ENCODE assay signal across 20 cellular contexts in genomic region chr7:121048195-121048594, GRCh38. TPM values are rescaled to one million over a fixed set of nuclear protein-coding genes. Genes with fewer than 3 reads are reported as not detected.
"Had no signal": no experiment of that assay in that cellular context is flagged by ENCODE, and none has a peak within 500 bp of the region (broad histone marks: within the 10 kb centered on the region; RNA-seq: fewer than 3 reads in every experiment).

No MANE protein-coding gene starts in this region.

- H3K27me3 ChIP-seq: colonic mucosa, heart left ventricle, right atrium auricular region, sigmoid colon, suprapubic skin, thyroid gland, upper lobe of right lung, vagina had no signal

- H3K4me1 Mint-ChIP-seq: naive thymus-derived CD8-positive, alpha-beta T cell had no signal

- H3K36me3 ChIP-seq: colonic mucosa, sigmoid colon, suprapubic skin, thyroid gland, upper lobe of right lung, vagina had no signal

- H3K9me3 ChIP-seq: colonic mucosa, heart left ventricle, mucosa of descending colon, right atrium auricular region, sigmoid colon, suprapubic skin, thyroid gland, upper lobe of right lung, vagina had no signal

- H3K36me3 Mint-ChIP-seq: naive thymus-derived CD8-positive, alpha-beta T cell had no signal

- H3K4me1 ChIP-seq: colonic mucosa, suprapubic skin, thyroid gland, upper lobe of right lung, vagina had no signal

- H3K4me3 ChIP-seq: colonic mucosa, heart left ventricle, mucosa of descending colon, right atrium auricular region, sigmoid colon, suprapubic skin, thyroid gland, upper lobe of right lung, vagina had no signal

- H3K27ac ChIP-seq: colonic mucosa, right atrium auricular region, suprapubic skin, thyroid gland, upper lobe of right lung, vagina had no signal

- DNase-seq: colonic mucosa; dermis blood vessel endothelial cell; foreskin melanocyte; heart left ventricle; hippocampal formation; kidney glomerular epithelial cell; mammary epithelial cell; mucosa of descending colon; naive thymus-derived CD8-positive, alpha-beta T cell; sigmoid colon; small intestine; stimulated activated CD4-positive, alpha-beta T cell treated with anti-CD3 and anti-CD28 coated beads, Interleukin-12 subunit alpha, Interleukin-12 subunit beta, amount 100 ng/mL, for 4 hours; stimulated activated CD4-positive, alpha-beta T cell treated with anti-CD3 and anti-CD28 coated beads, Interleukin-2, amount 100 ng/mL, for 48 hours; stimulated activated naive CD8-positive, alpha-beta T cell treated with anti-CD3 and anti-CD28 coated beads, Interleukin-15, Interleukin-2, amounts not matched to agents 100 U/mL and 50 U/mL, for 24 hours; thyroid gland; upper lobe of right lung had no signal

- H3K4me3 Mint-ChIP-seq: naive thymus-derived CD8-positive, alpha-beta T cell; neural crest cell had no signal

- ATAC-seq: heart left ventricle; mucosa of descending colon; naive thymus-derived CD8-positive, alpha-beta T cell; stimulated activated naive CD8-positive, alpha-beta T cell treated with anti-CD3 and anti-CD28 coated beads, Interleukin-15, Interleukin-2, amounts not matched to agents 100 U/mL and 50 U/mL, for 24 hours; upper lobe of right lung had no signal

RNA-seq across cellular contexts. Expression of gene CPED1, which starts 59.7 kb away (rescaled TPM):
- total RNA-seq: naive thymus-derived CD8-positive, alpha-beta T cell had no signal
- polyA plus RNA-seq: naive thymus-derived CD8-positive, alpha-beta T cell had no signal
